In genomic region chr17:40326014-40326831, GRCh38 we compare ENCODE assay signal across 8 cellular contexts. TPM values are rescaled to one million over a fixed set of nuclear protein-coding genes. Genes with fewer than 3 reads are reported as not detected.
DNase-seq lines count a peak whose midpoint lies in the region; ATAC-seq and TF ChIP-seq lines count a peak whose summit lies in the region.

No MANE protein-coding gene starts in this region.

- H3K4me3 Mint-ChIP-seq in HFFc6: no peak overlapping the region
- H3K4me3 Mint-ChIP-seq in activated CD4-positive, alpha-beta T cell treated with anti-CD3 and anti-CD28 coated beads for 36 hours: peak overlapping the region; percentile 64

- TF ChIP-seq POLR2A in esophagus squamous epithelium (IDR thresholded peaks at IDR 0.05): no peak

- peak overlapping the region; percentile 2 to 94 (median 90) for H3K27ac ChIP-seq in esophagus squamous epithelium

- POLR2A ChIA-PET in activated CD4-positive, alpha-beta T cell treated with anti-CD3 and anti-CD28 coated beads for 36 hours (lab: Charles Lee): interaction anchor here (0.6 to 1.2 kb wide), 6 partner anchors 15 to 222 kb away, joined by 3 read pairs; no protein-coding TSS in a partner anchor

- peaks cover 81 to 100% (median 95%) of the 10 kb centered on the region in 3 donors for H3K4me1 ChIP-seq in esophagus squamous epithelium

- peaks cover 1% of the 10 kb centered on the region; the same call in 1 of the 2 replicates for H3K27me3 Mint-ChIP-seq in HFFc6 (ENCODE audit: insufficient read depth)
- H3K27me3 Mint-ChIP-seq in activated CD4-positive, alpha-beta T cell treated with anti-CD3 and anti-CD28 coated beads for 36 hours: no peaks in the 10 kb centered on the region

- H3K36me3 ChIP-seq in esophagus squamous epithelium: peaks cover 0 to 4% (median 0%) of the 10 kb centered on the region in 3 donors

- peaks cover 82% of the 10 kb centered on the region for H3K4me1 Mint-ChIP-seq in HFFc6 (ENCODE audit: low read depth)
- H3K4me1 Mint-ChIP-seq in activated CD4-positive, alpha-beta T cell treated with anti-CD3 and anti-CD28 coated beads for 36 hours: peaks cover 95% of the 10 kb centered on the region

- CTCF ChIA-PET in activated CD4-positive, alpha-beta T cell treated with anti-CD3 and anti-CD28 coated beads for 36 hours (lab: Charles Lee): interaction anchor here (0.7 to 3.4 kb wide), 9 partner anchors 9 to 228 kb away, joined by 3 to 16 read pairs (median 6); no protein-coding TSS in a partner anchor

- peak; percentile 40 for ATAC-seq in activated CD4-positive, alpha-beta T cell treated with anti-CD3 and anti-CD28 coated beads for 36 hours
- ATAC-seq in HG03442 (IDR thresholded peaks at IDR 0.05; ENCODE audit: unreplicated experiment): no peak

- no peak for TF ChIP-seq CTCF in HFFc6 (IDR thresholded peaks at IDR 0.05)
- TF ChIP-seq CTCF in esophagus squamous epithelium (IDR thresholded peaks at IDR 0.05): no peak

- 53 to 60% methylated on average over 7 to 17 of the region's 17 CpGs for WGBS in esophagus squamous epithelium, 2 donors

- no peaks in the 10 kb centered on the region for H3K9me3 Mint-ChIP-seq in HFFc6
- H3K9me3 Mint-ChIP-seq in activated CD4-positive, alpha-beta T cell treated with anti-CD3 and anti-CD28 coated beads for 36 hours (ENCODE audit: low read depth): no peaks in the 10 kb centered on the region

- peak overlapping the region in 1 of 4 donors; percentile 2 for H3K4me3 ChIP-seq in esophagus squamous epithelium

- peaks cover 2% of the 10 kb centered on the region; the same call in 1 of the 2 replicates for H3K36me3 Mint-ChIP-seq in HFFc6 (ENCODE audit: low read depth)
- peaks cover 17% of the 10 kb centered on the region for H3K36me3 Mint-ChIP-seq in activated CD4-positive, alpha-beta T cell treated with anti-CD3 and anti-CD28 coated beads for 36 hours (ENCODE audit: low read depth)

- H3K27me3 ChIP-seq in esophagus squamous epithelium: no peaks in the 10 kb centered on the region

- no peaks in the 10 kb centered on the region for H3K9me3 ChIP-seq in esophagus squamous epithelium

- DNase-seq in HFFc6 (no peak), esophagus squamous epithelium (lab: John Stamatoyannopoulos, UW) (no peak), NCI-H2029 (lab: John Stamatoyannopoulos, UW) (no peak), OCI-M2 (lab: John Stamatoyannopoulos, UW; ENCODE audit: unreplicated experiment) (no peak), medulla oblongata (ENCODE audit: extremely low spot score) (no peak)
- peak; percentile 76 for DNase-seq in activated CD4-positive, alpha-beta T cell treated with anti-CD3 and anti-CD28 coated beads for 36 hours
- peak; percentile 44 for DNase-seq in stimulated activated naive CD4-positive, alpha-beta T cell treated with Interleukin-2 at 50 U/mL for 16 hours (lab: John Stamatoyannopoulos, UW)

- H3K27ac Mint-ChIP-seq in HFFc6: peak overlapping the region; percentile 28
- H3K27ac Mint-ChIP-seq in activated CD4-positive, alpha-beta T cell treated with anti-CD3 and anti-CD28 coated beads for 36 hours: peak overlapping the region; percentile 84

- intact Hi-C loops in activated CD4-positive, alpha-beta T cell treated with anti-CD3 and anti-CD28 coated beads for 36 hours (cut with DNase I, micrococcal nuclease): loop anchor here in 1 of 2 experiments (10.0 kb wide), 1 partner anchor 551 kb away; no protein-coding TSS in a partner anchor
- intact Hi-C loops in esophagus squamous epithelium (cut with DNase I): no loop called here

RNA-seq across cellular contexts. Expression of gene RARA, which starts 17.2 kb away (rescaled TPM):
- total RNA-seq in HFFc6 (2021; fragmentation: NEBNext Ultra II Directional; extraction: Animal tissue kit (Norgen Biotek cat#: 25700)): 10 to 100 TPM; 27.1 to 32.2 (median 28.8) TPM
- 10 to 100 TPM; 29.8 to 40.2 TPM for total RNA-seq in activated CD4-positive, alpha-beta T cell treated with anti-CD3 and anti-CD28 coated beads for 36 hours
- total RNA-seq in esophagus squamous epithelium: 10 to 100 TPM in 2 of 4 donors, 1 to 10 TPM in 2; 6.7 to 14.2 (median 10.8) TPM

RNA-seq across cellular contexts. Expression of gene GJD3, which starts 38.3 kb away (rescaled TPM):
- total RNA-seq in HFFc6 (2021; fragmentation: NEBNext Ultra II Directional; extraction: Animal tissue kit (Norgen Biotek cat#: 25700)): 1 to 10 TPM in 2 of 6 experiments, under 1 TPM in 4; 0.36 to 1.4 (median 0.81) TPM
- not detected for total RNA-seq in activated CD4-positive, alpha-beta T cell treated with anti-CD3 and anti-CD28 coated beads for 36 hours
- 1 to 10 TPM in 1 of 4 donors, under 1 TPM in 2, not detected in 1; 0.38 to 1.7 (median 0.47) TPM for total RNA-seq in esophagus squamous epithelium

RNA-seq across cellular contexts. Expression of gene CDC6, which starts 38.5 kb away (rescaled TPM):
- 10 to 100 TPM; 16.9 to 36.0 (median 31.5) TPM for total RNA-seq in HFFc6 (2021; fragmentation: NEBNext Ultra II Directional; extraction: Animal tissue kit (Norgen Biotek cat#: 25700))
- total RNA-seq in activated CD4-positive, alpha-beta T cell treated with anti-CD3 and anti-CD28 coated beads for 36 hours: 100 to 1,000 TPM; 105 to 171 TPM
- 10 to 100 TPM in 2 of 4 donors, 1 to 10 TPM in 2; 2.9 to 17.8 (median 9.8) TPM for total RNA-seq in esophagus squamous epithelium

Comparison
In these comparisons a context has a peak if more than half of its experiments do, and no peak if none do; other contexts are left out.
1. DNase-seq: peak in activated CD4-positive, alpha-beta T cell treated with anti-CD3 and anti-CD28 coated beads for 36 hours (single experiment) and stimulated activated naive CD4-positive, alpha-beta T cell treated with Interleukin-2 at 50 U/mL for 16 hours (single experiment); none in HFFc6 (single experiment), esophagus squamous epithelium (single experiment), NCI-H2029 (single experiment), OCI-M2 (single experiment) and medulla oblongata (single experiment).